13 cellular contexts compared by ENCODE assay signal in genomic region chr4:95516528-95517011, GRCh38. TPM values are rescaled to one million over a fixed set of nuclear protein-coding genes. Genes with fewer than 3 reads are reported as not detected.
DNase-seq lines count a peak whose midpoint lies in the region; ATAC-seq and TF ChIP-seq lines count a peak whose summit lies in the region.
"Had no signal": no experiment of that assay in that cellular context is flagged by ENCODE, and none has a peak within 500 bp of the region (broad histone marks: within the 10 kb centered on the region; RNA-seq: fewer than 3 reads in every experiment).

No MANE protein-coding gene starts in this region.

- peak; percentile 68 for ATAC-seq in Right ventricle myocardium superior (ENCODE audit: poor library complexity)

- DNase-seq in Right ventricle myocardium superior (no peak), right atrium auricular region (ENCODE audit: low spot score) (no peak), cardiac fibroblast (ENCODE audit: low read depth in 2 of 2) (peak; percentile 53 to 71), DMS79 treated with DMSO at 0.1 percent for 48 hours (lab: John Stamatoyannopoulos, UW) (no peak), NCI-H1694 treated with DMSO at 0.1 percent for 48 hours (lab: John Stamatoyannopoulos, UW) (no peak), UCSD-AML1 (lab: John Stamatoyannopoulos, UW; ENCODE audit: unreplicated experiment) (no peak)
- DNase-seq: activated CD4-positive, alpha-beta memory T cell treated with anti-CD3 and anti-CD28 coated beads, Interleukin-2, amount 10 ng/mL, durations not matched to agents 7 days and 5 days; activated T-cell treated with anti-CD3 and anti-CD28 coated beads, Interleukin-2, amount 50 U/mL, for 48 hours; CD4-positive, alpha-beta T cell; central memory CD4-positive, alpha-beta T cell; OCI-M1 had no signal

- no peaks in the 10 kb centered on the region for H3K27me3 ChIP-seq in right atrium auricular region
- no peaks in the 10 kb centered on the region for H3K27me3 ChIP-seq in layer of hippocampus (ENCODE audit: control insufficient read depth, insufficient read depth, low read length)

- H3K27ac ChIP-seq in right atrium auricular region = peak overlapping the region in 1 of 2 donors; percentile 34
- H3K27ac ChIP-seq in layer of hippocampus (ENCODE audit: low read depth, low read length) = peak overlapping the region; percentile 33
- peak overlapping the region; percentile 48 for H3K27ac ChIP-seq in temporal lobe (ENCODE audit: low read depth, low read length)

- H3K9me3 ChIP-seq in right atrium auricular region = no peaks in the 10 kb centered on the region

- TF ChIP-seq CTCF in right atrium auricular region (IDR thresholded peaks at IDR 0.05) (no peak), cardiac fibroblast (IDR thresholded peaks at IDR 0.05; ENCODE audit: low read depth, low read length) (no peak)

- H3K36me3 ChIP-seq in right atrium auricular region = no peaks in the 10 kb centered on the region

- H3K4me3 ChIP-seq in right atrium auricular region (no peak overlapping the region), cardiac fibroblast (replicated peaks in 1 of 2; ENCODE audit: low read depth in 2 of 2, low read length in 2 of 2) (no peak overlapping the region)

- no peaks in the 10 kb centered on the region for H3K4me1 ChIP-seq in right atrium auricular region

- intact Hi-C loops in Right ventricle myocardium superior (cut with DNase I) = no loop called here

RNA-seq across cellular contexts. Expression of gene UNC5C, which starts 32.2 kb away (rescaled TPM):
- 2.0 TPM for total RNA-seq in Right ventricle myocardium superior
- total RNA-seq in right atrium auricular region = 1 to 10 TPM; 3.8 to 4.6 TPM
- 14.0 TPM for total RNA-seq in temporal lobe
- total RNA-seq: activated CD4-positive, alpha-beta memory T cell treated with anti-CD3 and anti-CD28 coated beads, Interleukin-2, amount 10 ng/mL, durations not matched to agents 7 days and 5 days; CD4-positive, alpha-beta T cell had no signal

Comparison
In these comparisons a context has a peak if more than half of its experiments do, and no peak if none do; other contexts are left out.
1. DNase-seq: peak in cardiac fibroblast (2 of 2); none in Right ventricle myocardium superior (single experiment), right atrium auricular region (single experiment), DMS79 treated with DMSO at 0.1 percent for 48 hours (single experiment), NCI-H1694 treated with DMSO at 0.1 percent for 48 hours (single experiment) and UCSD-AML1 (single experiment).